Comparison of ENCODE assay signal across 15 cellular contexts in genomic region chr2:71850306-71850801, GRCh38.
DNase-seq lines count a peak whose midpoint lies in the region; ATAC-seq and TF ChIP-seq lines count a peak whose summit lies in the region.
"Had no signal": no experiment of that assay in that cellular context is flagged by ENCODE, and none has a peak within 500 bp of the region (broad histone marks: within the 10 kb centered on the region; RNA-seq: fewer than 3 reads in every experiment).

No MANE protein-coding gene starts in this region.

- POLR2A ChIA-PET in IMR-90 (lab: Charles Lee; ENCODE audit: unreplicated experiment) = no interaction called here

- H3K4me1 ChIP-seq in IMR-90 (ENCODE audit: control insufficient read depth, insufficient read depth, low read length) (no peaks in the 10 kb centered on the region), endodermal cell (ENCODE audit: control insufficient read depth, insufficient read depth, low read length) (no peaks in the 10 kb centered on the region), testis (peaks cover 32% of the 10 kb centered on the region), MM.1S (ENCODE audit: low read length) (no peaks in the 10 kb centered on the region)

- dilution Hi-C loops in IMR-90 (cut with HindIII; ENCODE audit: low sequenced_read_pairs, unreplicated experiment) = no loop called here

- H3K9me3 Mint-ChIP-seq in endodermal cell = no peaks in the 10 kb centered on the region
- H3K9me3 Mint-ChIP-seq in activated T-helper 1 cell treated with anti-CD3 and anti-CD28 coated beads, Interleukin-12 subunit alpha, Interleukin-12 subunit beta, Interleukin-2, Interleukin-4 antibody, amounts not matched to agents 30 ng/mL and 10 ng/mL and 1 ng/mL, durations not matched to agents 14 hours and 24 hours and 36 hours = no peaks in the 10 kb centered on the region

- 39% methylated on average over 3 of the region's 8 CpGs; no CpG with 5 or more reads in 1 of the 2 experiments for WGBS in IMR-90 (ENCODE audit: extremely low coverage in 2 of 2, insufficient read length in 1 of 2), 2 experiments
- WGBS in endodermal cell (ENCODE audit: insufficient coverage in 1 of 2, insufficient read length in 1 of 2), 2 experiments = 88 to 94% methylated on average over 2 to 8 of the region's 8 CpGs
- WGBS in testis, 2 donors = 67 to 68% methylated on average over 8 of the region's 8 CpGs

- H2BK20ac ChIP-seq in IMR-90 (ENCODE audit: low read depth, low read length) = no peak overlapping the region

- no peak overlapping the region for H3K23ac ChIP-seq in IMR-90 (ENCODE audit: low read depth, low read length)

- H4K5ac ChIP-seq in IMR-90 (ENCODE audit: low read depth, low read length) = no peak overlapping the region

- no peaks in the 10 kb centered on the region for H3K9me2 ChIP-seq in MM.1S (replicated peaks; ENCODE audit: insufficient read depth, low read length)

- no peaks in the 10 kb centered on the region for H3K9me1 ChIP-seq in IMR-90 (ENCODE audit: insufficient read depth, low read length)

- DNase-seq in IMR-90 (no peak), endodermal cell (peak; percentile 33), islet precursor cell (peak; percentile 36), testis (peak; percentile 32), AG20443 (ENCODE audit: low spot score) (no peak), MM.1S (no peak)
- DNase-seq in activated T-helper 1 cell treated with anti-CD3 and anti-CD28 coated beads, Interleukin-12 subunit alpha, Interleukin-12 subunit beta, Interleukin-2, Interleukin-4 antibody, amounts not matched to agents 30 ng/mL and 10 ng/mL and 1 ng/mL, durations not matched to agents 14 hours and 24 hours and 36 hours (ENCODE audit: low spot score) = no peak
- DNase-seq: DMS 273 treated with DMSO at 0.1 percent for 48 hours, GF-D8, MV-4-11, NCI-H1436, NCI-H2029, NCI-H524 had no signal

- no peak overlapping the region for H3K4me3 Mint-ChIP-seq in endodermal cell
- H3K4me3 Mint-ChIP-seq in activated T-helper 1 cell treated with anti-CD3 and anti-CD28 coated beads, Interleukin-12 subunit alpha, Interleukin-12 subunit beta, Interleukin-2, Interleukin-4 antibody, amounts not matched to agents 30 ng/mL and 10 ng/mL and 1 ng/mL, durations not matched to agents 14 hours and 24 hours and 36 hours = no peak overlapping the region

- H3K27me3 ChIP-seq in IMR-90 (ENCODE audit: control insufficient read depth, insufficient read depth, low read length) = peaks cover 45% of the 10 kb centered on the region
- H3K27me3 ChIP-seq in endodermal cell (ENCODE audit: control insufficient read depth, insufficient read depth, low read length, poor library complexity, severe bottlenecking) = no peaks in the 10 kb centered on the region
- no peaks in the 10 kb centered on the region for H3K27me3 ChIP-seq in testis
- H3K27me3 ChIP-seq in MM.1S (replicated peaks; ENCODE audit: insufficient read depth, low read length) = no peaks in the 10 kb centered on the region

- H2BK5ac ChIP-seq in IMR-90 (ENCODE audit: low read depth, low read length, poor library complexity, severe bottlenecking) = no peak overlapping the region

- H3K27ac Mint-ChIP-seq in endodermal cell = no peak overlapping the region
- H3K27ac Mint-ChIP-seq in activated T-helper 1 cell treated with anti-CD3 and anti-CD28 coated beads, Interleukin-12 subunit alpha, Interleukin-12 subunit beta, Interleukin-2, Interleukin-4 antibody, amounts not matched to agents 30 ng/mL and 10 ng/mL and 1 ng/mL, durations not matched to agents 14 hours and 24 hours and 36 hours = no peak overlapping the region

- no peak overlapping the region for H3K56ac ChIP-seq in IMR-90 (ENCODE audit: extremely low read depth, insufficient read depth, low read length)

- H3K36me3 ChIP-seq in IMR-90 (ENCODE audit: control insufficient read depth, insufficient read depth, low read length) (no peaks in the 10 kb centered on the region), endodermal cell (ENCODE audit: control insufficient read depth, insufficient read depth, low read length) (no peaks in the 10 kb centered on the region), testis (ENCODE audit: low read depth, missing control alignments) (no peaks in the 10 kb centered on the region), MM.1S (replicated peaks; ENCODE audit: insufficient read depth, low read length) (no peaks in the 10 kb centered on the region)

- no peak overlapping the region for H2AK9ac ChIP-seq in IMR-90 (replicated peaks; ENCODE audit: low read depth, low read length, poor library complexity)

- H4K20me1 ChIP-seq in IMR-90 (ENCODE audit: insufficient read depth, low read length) (no peaks in the 10 kb centered on the region), MM.1S (ENCODE audit: insufficient read depth, low read length) (no peaks in the 10 kb centered on the region)

- no peaks in the 10 kb centered on the region for H3K4me1 Mint-ChIP-seq in endodermal cell
- no peaks in the 10 kb centered on the region for H3K4me1 Mint-ChIP-seq in activated T-helper 1 cell treated with anti-CD3 and anti-CD28 coated beads, Interleukin-12 subunit alpha, Interleukin-12 subunit beta, Interleukin-2, Interleukin-4 antibody, amounts not matched to agents 30 ng/mL and 10 ng/mL and 1 ng/mL, durations not matched to agents 14 hours and 24 hours and 36 hours (ENCODE audit: low read depth)

- H3K14ac ChIP-seq in IMR-90 (replicated peaks; ENCODE audit: low read depth, low read length) = no peak overlapping the region

- H3K4ac ChIP-seq in IMR-90 (ENCODE audit: low read depth, low read length) = no peak overlapping the region

- H2AFZ ChIP-seq in IMR-90 (replicated peaks; ENCODE audit: low read length, poor library complexity) (peak overlapping the region; percentile 29), MM.1S (ENCODE audit: low read length) (no peak overlapping the region)

- no peak overlapping the region for H2BK120ac ChIP-seq in IMR-90 (ENCODE audit: low read depth, low read length)

- no peak overlapping the region for H3K4me2 ChIP-seq in IMR-90 (ENCODE audit: low read depth, low read length)
- no peak overlapping the region for H3K4me2 ChIP-seq in MM.1S (ENCODE audit: low read depth, low read length)

- in situ Hi-C loops in IMR-90 (cut with MboI; ENCODE audit: low sequenced_read_pairs) = no loop called here

- H2AK5ac ChIP-seq in IMR-90 (ENCODE audit: low read depth, low read length) = no peak overlapping the region

- TF ChIP-seq CTCF in IMR-90 (conservative IDR thresholded peaks at IDR 0.05; ENCODE audit: low read depth, low read length) = no peak
- no peak for TF ChIP-seq CTCF in endodermal cell (conservative IDR thresholded peaks at IDR 0.05)
- no peak for TF ChIP-seq CTCF in testis (IDR thresholded peaks at IDR 0.05)
- TF ChIP-seq CTCF in MM.1S (IDR thresholded peaks at IDR 0.05; ENCODE audit: low read length) = no peak

- H3K79me2 ChIP-seq in MM.1S (ENCODE audit: low read length) = no peaks in the 10 kb centered on the region

- intact Hi-C loops in IMR-90 (cut with micrococcal nuclease) (no loop called here), testis (cut with DNase I; ENCODE audit: low total_unique reads) (no loop called here)
- intact Hi-C loops in activated T-helper 1 cell treated with anti-CD3 and anti-CD28 coated beads, Interleukin-12 subunit alpha, Interleukin-12 subunit beta, Interleukin-2, Interleukin-4 antibody, amounts not matched to agents 30 ng/mL and 10 ng/mL and 1 ng/mL, durations not matched to agents 14 hours and 24 hours and 36 hours (cut with micrococcal nuclease) = no loop called here

- H3K9me3 ChIP-seq in IMR-90 (ENCODE audit: control insufficient read depth, insufficient read depth, low read length) = peaks cover 2% of the 10 kb centered on the region
- no peaks in the 10 kb centered on the region for H3K9me3 ChIP-seq in endodermal cell (ENCODE audit: control insufficient read depth, low read length)
- H3K9me3 ChIP-seq in testis = no peaks in the 10 kb centered on the region
- no peaks in the 10 kb centered on the region for H3K9me3 ChIP-seq in MM.1S (replicated peaks; ENCODE audit: insufficient read depth, low read length)

- H3K36me3 Mint-ChIP-seq in endodermal cell (ENCODE audit: low read depth) = no peaks in the 10 kb centered on the region
- H3K36me3 Mint-ChIP-seq in activated T-helper 1 cell treated with anti-CD3 and anti-CD28 coated beads, Interleukin-12 subunit alpha, Interleukin-12 subunit beta, Interleukin-2, Interleukin-4 antibody, amounts not matched to agents 30 ng/mL and 10 ng/mL and 1 ng/mL, durations not matched to agents 14 hours and 24 hours and 36 hours (ENCODE audit: low read depth) = no peaks in the 10 kb centered on the region

- H3K27ac ChIP-seq in IMR-90 (ENCODE audit: insufficient read depth, low read length) = no peak overlapping the region
- no peak overlapping the region for H3K27ac ChIP-seq in endodermal cell (ENCODE audit: low read depth, low read length)
- H3K27ac ChIP-seq in testis = peak overlapping the region in 1 of 2 donors; percentile 29
- H3K27ac ChIP-seq in MM.1S (ENCODE audit: low read length) = no peak overlapping the region
- H3K27ac ChIP-seq: C4-2B had no signal

- BruUV-seq in IMR-90 (replicated peaks; lab: Mats Ljungman, UMichigan) = no TSS peak

- H3K9ac ChIP-seq in IMR-90 (ENCODE audit: low read depth, low read length) (no peak overlapping the region), endodermal cell (ENCODE audit: extremely low read depth, low read length, poor library complexity, severe bottlenecking) (no peak overlapping the region), MM.1S (ENCODE audit: low read length) (no peak overlapping the region)

- H3K18ac ChIP-seq in IMR-90 (ENCODE audit: low read depth, low read length) = no peak overlapping the region

- TF ChIP-seq RAD21 in IMR-90 (IDR thresholded peaks at IDR 0.05; ENCODE audit: low read length) = no peak

- H3F3A ChIP-seq in MM.1S (ENCODE audit: insufficient read depth, low read length) = no peaks in the 10 kb centered on the region

- H3K27me3 Mint-ChIP-seq in endodermal cell (ENCODE audit: insufficient read depth) = peaks cover 3% of the 10 kb centered on the region
- peaks cover 2% of the 10 kb centered on the region for H3K27me3 Mint-ChIP-seq in activated T-helper 1 cell treated with anti-CD3 and anti-CD28 coated beads, Interleukin-12 subunit alpha, Interleukin-12 subunit beta, Interleukin-2, Interleukin-4 antibody, amounts not matched to agents 30 ng/mL and 10 ng/mL and 1 ng/mL, durations not matched to agents 14 hours and 24 hours and 36 hours (ENCODE audit: insufficient read depth)

- no peaks in the 10 kb centered on the region for H3K79me1 ChIP-seq in IMR-90 (ENCODE audit: low read depth in 1 of 2, low read length in 2 of 2)

- CTCF ChIA-PET in IMR-90 (lab: Yijun Ruan, JAX) = no interaction called here

- H2BK15ac ChIP-seq in IMR-90 (ENCODE audit: low read depth, low read length) = no peak overlapping the region

- H4K8ac ChIP-seq in IMR-90 (ENCODE audit: low read depth in 2 of 2, low read length in 2 of 2) = no peak overlapping the region

- H3K4me3 ChIP-seq in IMR-90 (ENCODE audit: insufficient read depth, low read depth, low read length) = no peak overlapping the region
- H3K4me3 ChIP-seq in endodermal cell (ENCODE audit: low read length) = no peak overlapping the region
- H3K4me3 ChIP-seq in testis = no peak overlapping the region
- no peak overlapping the region for H3K4me3 ChIP-seq in MM.1S (ENCODE audit: low read length)

- TF ChIP-seq POLR2A in IMR-90 (IDR thresholded peaks at IDR 0.05; ENCODE audit: low read depth, low read length) (no peak), testis (IDR thresholded peaks at IDR 0.05) (no peak)

- H4K91ac ChIP-seq in IMR-90 (ENCODE audit: insufficient read depth, low read depth, low read length) = no peak overlapping the region

- ATAC-seq in IMR-90 (ENCODE audit: low read depth) (no peak), GM18861 (IDR thresholded peaks at IDR 0.05; ENCODE audit: unreplicated experiment) (no peak)

Comparison
In these comparisons a context has a peak if more than half of its experiments do, and no peak if none do; other contexts are left out.
1. DNase-seq: peak in endodermal cell (single experiment), islet precursor cell (single experiment) and testis (single experiment); none in IMR-90 (single experiment), AG20443 (single experiment), MM.1S (single experiment) and activated T-helper 1 cell treated with anti-CD3 and anti-CD28 coated beads, Interleukin-12 subunit alpha, Interleukin-12 subunit beta, Interleukin-2, Interleukin-4 antibody, amounts not matched to agents 30 ng/mL and 10 ng/mL and 1 ng/mL, durations not matched to agents 14 hours and 24 hours and 36 hours (single experiment).